In the genomic region with DNA sequence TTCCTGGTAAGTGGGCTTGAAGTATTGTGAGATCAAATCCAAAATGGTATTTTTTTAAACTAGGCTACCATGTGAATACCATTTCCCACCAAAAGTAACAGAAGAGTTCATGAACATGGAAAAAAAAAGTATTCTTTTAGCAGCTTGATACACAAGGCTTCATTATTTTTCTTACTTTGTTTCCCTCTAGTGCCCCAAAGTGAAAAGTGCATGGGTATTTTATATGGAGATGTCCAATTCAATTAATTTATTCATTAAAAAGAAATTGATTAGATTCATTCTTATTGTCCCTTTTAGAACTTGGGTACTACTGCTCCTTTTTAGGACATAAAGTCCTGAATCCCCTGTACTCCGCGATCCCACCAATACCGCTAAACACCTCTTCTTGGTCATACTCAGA, we compare ENCODE assay signal across 13 cellular contexts. TPM values are rescaled to one million over a fixed set of nuclear protein-coding genes. Genes with fewer than 3 reads are reported as not detected.
DNase-seq lines count a peak whose midpoint lies in the region; ATAC-seq and TF ChIP-seq lines count a peak whose summit lies in the region.
"Had no signal": no experiment of that assay in that cellular context is flagged by ENCODE, and none has a peak within 500 bp of the region (broad histone marks: within the 10 kb centered on the region; RNA-seq: fewer than 3 reads in every experiment).

No MANE protein-coding gene starts in this region.

- H3K27me3 Mint-ChIP-seq in activated CD8-positive, alpha-beta T cell treated with anti-CD3 and anti-CD28 coated beads for 36 hours = peaks cover 3% of the 10 kb centered on the region
- no peaks in the 10 kb centered on the region for H3K27me3 Mint-ChIP-seq in activated CD8-positive, alpha-beta T cell treated with anti-CD3 and anti-CD28 coated beads, Interleukin-2, amount 10 ng/mL, durations not matched to agents 7 days and 5 days (ENCODE audit: low read depth)
- H3K27me3 Mint-ChIP-seq: activated naive CD4-positive, alpha-beta T cell treated with anti-CD3 and anti-CD28 coated beads, Interleukin-2, amount 50 U/mL, for 24 hours had no signal

- no peak for TF ChIP-seq POLR2A in transverse colon (IDR thresholded peaks at IDR 0.05)

- H3K9me3 ChIP-seq in transverse colon = no peaks in the 10 kb centered on the region
- H3K9me3 ChIP-seq: BLaER1 had no signal

- no peaks in the 10 kb centered on the region for H3K36me3 Mint-ChIP-seq in activated CD8-positive, alpha-beta T cell treated with anti-CD3 and anti-CD28 coated beads for 36 hours (ENCODE audit: low read depth)
- no peaks in the 10 kb centered on the region for H3K36me3 Mint-ChIP-seq in activated CD8-positive, alpha-beta T cell treated with anti-CD3 and anti-CD28 coated beads, Interleukin-2, amount 10 ng/mL, durations not matched to agents 7 days and 5 days (ENCODE audit: low read depth)

- H3K9me3 Mint-ChIP-seq in activated CD8-positive, alpha-beta T cell treated with anti-CD3 and anti-CD28 coated beads for 36 hours = no peaks in the 10 kb centered on the region
- no peaks in the 10 kb centered on the region for H3K9me3 Mint-ChIP-seq in activated CD8-positive, alpha-beta T cell treated with anti-CD3 and anti-CD28 coated beads, Interleukin-2, amount 10 ng/mL, durations not matched to agents 7 days and 5 days (ENCODE audit: insufficient read depth)
- H3K9me3 Mint-ChIP-seq: activated B cell treated with CpG ODN at 0.5 μM for 24 hours; activated naive CD4-positive, alpha-beta T cell treated with anti-CD3 and anti-CD28 coated beads, Interleukin-2, amount 50 U/mL, for 24 hours had no signal

- intact Hi-C loops in activated CD8-positive, alpha-beta T cell treated with anti-CD3 and anti-CD28 coated beads for 36 hours (cut with micrococcal nuclease) = no loop called here
- intact Hi-C loops in transverse colon (cut with DNase I; ENCODE audit: low total_unique reads) = no loop called here

- DNase-seq in activated CD8-positive, alpha-beta T cell treated with anti-CD3 and anti-CD28 coated beads for 36 hours = no peak
- DNase-seq in activated CD8-positive, alpha-beta T cell treated with anti-CD3 and anti-CD28 coated beads, Interleukin-2, amount 10 ng/mL, durations not matched to agents 7 days and 5 days = no peak
- DNase-seq in RKO (ENCODE audit: low spot score) (peak; percentile 38), fibroblast of mammary gland (ENCODE audit: low read depth) (peak; percentile 25), superior temporal gyrus (ENCODE audit: extremely low spot score) (peak; percentile 57), GF-D8 (lab: John Stamatoyannopoulos, UW) (no peak), transverse colon (no peak)
- DNase-seq: activated B cell treated with CpG ODN at 0.5 μM for 24 hours; stimulated activated naive CD4-positive, alpha-beta T cell treated with Interleukin-2 at 50 U/mL for 16 hours had no signal

- H3K27ac Mint-ChIP-seq in activated CD8-positive, alpha-beta T cell treated with anti-CD3 and anti-CD28 coated beads for 36 hours = no peak overlapping the region
- no peak overlapping the region for H3K27ac Mint-ChIP-seq in activated CD8-positive, alpha-beta T cell treated with anti-CD3 and anti-CD28 coated beads, Interleukin-2, amount 10 ng/mL, durations not matched to agents 7 days and 5 days
- H3K27ac Mint-ChIP-seq: activated B cell treated with CpG ODN at 0.5 μM for 24 hours; activated naive CD4-positive, alpha-beta T cell treated with anti-CD3 and anti-CD28 coated beads, Interleukin-2, amount 50 U/mL, for 24 hours had no signal

- H3K4me1 ChIP-seq in transverse colon = no peaks in the 10 kb centered on the region

- peak; percentile 32 for ATAC-seq in activated CD8-positive, alpha-beta T cell treated with anti-CD3 and anti-CD28 coated beads for 36 hours
- no peak for ATAC-seq in activated CD8-positive, alpha-beta T cell treated with anti-CD3 and anti-CD28 coated beads, Interleukin-2, amount 10 ng/mL, durations not matched to agents 7 days and 5 days
- no peak for ATAC-seq in HG03139 (IDR thresholded peaks at IDR 0.05; ENCODE audit: unreplicated experiment)

- TF ChIP-seq EP300 in transverse colon (IDR thresholded peaks at IDR 0.05; ENCODE audit: low read depth) = no peak

- H3K4me1 Mint-ChIP-seq in activated CD8-positive, alpha-beta T cell treated with anti-CD3 and anti-CD28 coated beads for 36 hours (ENCODE audit: low read depth) = peaks cover 11% of the 10 kb centered on the region
- H3K4me1 Mint-ChIP-seq in activated CD8-positive, alpha-beta T cell treated with anti-CD3 and anti-CD28 coated beads, Interleukin-2, amount 10 ng/mL, durations not matched to agents 7 days and 5 days (ENCODE audit: low read depth) = peaks cover 8% of the 10 kb centered on the region

- no peak overlapping the region for H3K4me3 ChIP-seq in fibroblast of mammary gland (ENCODE audit: control insufficient read depth, low read depth, low read length)
- no peak overlapping the region for H3K4me3 ChIP-seq in transverse colon
- H3K4me3 ChIP-seq: BLaER1, lung had no signal

- 96 to 98% methylated on average over 3 of the region's 3 CpGs for WGBS in transverse colon (ENCODE audit: low coverage in 1 of 2), 2 donors

- CTCF ChIA-PET in activated CD8-positive, alpha-beta T cell treated with anti-CD3 and anti-CD28 coated beads for 36 hours (lab: Charles Lee) = interaction anchor here (1.2 to 1.4 kb wide), 2 partner anchors 28 to 143 kb away, joined by 3 read pairs; no protein-coding TSS in a partner anchor
- CTCF ChIA-PET in activated CD8-positive, alpha-beta T cell treated with anti-CD3 and anti-CD28 coated beads, Interleukin-2, amount 10 ng/mL, durations not matched to agents 7 days and 5 days (lab: Charles Lee) = interaction anchor here (0.8 to 1.5 kb wide), 3 partner anchors 14 to 317 kb away, joined by 3 to 7 read pairs (median 6); no protein-coding TSS in a partner anchor

- H3K36me3 ChIP-seq in transverse colon = no peaks in the 10 kb centered on the region
- H3K36me3 ChIP-seq: BLaER1 had no signal

- in situ Hi-C loops in transverse colon (cut with MboI; ENCODE audit: low pct_ligation_motif_present in 1 of 4, low pct_unique_long_range_greater_than_20kb in 1 of 4, low sequenced_read_pairs in 3 of 4) = no loop called here

- no peak for TF ChIP-seq CTCF in activated CD8-positive, alpha-beta T cell treated with anti-CD3 and anti-CD28 coated beads for 36 hours (IDR thresholded peaks at IDR 0.05)
- TF ChIP-seq CTCF in fibroblast of mammary gland (conservative IDR thresholded peaks at IDR 0.05; ENCODE audit: control insufficient read depth, insufficient read depth, low read depth, low read length) (peak; percentile 37), transverse colon (IDR thresholded peaks at IDR 0.05) (no peak)

- H3K27me3 ChIP-seq in transverse colon = no peaks in the 10 kb centered on the region
- H3K27me3 ChIP-seq: BLaER1 had no signal

- H3K27ac ChIP-seq in transverse colon = no peak overlapping the region
- H3K27ac ChIP-seq: BLaER1 had no signal

- H3K4me3 Mint-ChIP-seq in activated CD8-positive, alpha-beta T cell treated with anti-CD3 and anti-CD28 coated beads for 36 hours = no peak overlapping the region
- H3K4me3 Mint-ChIP-seq in activated CD8-positive, alpha-beta T cell treated with anti-CD3 and anti-CD28 coated beads, Interleukin-2, amount 10 ng/mL, durations not matched to agents 7 days and 5 days = no peak overlapping the region
- H3K4me3 Mint-ChIP-seq: activated B cell treated with CpG ODN at 0.5 μM for 24 hours; activated naive CD4-positive, alpha-beta T cell treated with anti-CD3 and anti-CD28 coated beads, Interleukin-2, amount 50 U/mL, for 24 hours had no signal

- POLR2A ChIA-PET in activated CD8-positive, alpha-beta T cell treated with anti-CD3 and anti-CD28 coated beads for 36 hours (lab: Charles Lee) = no interaction called here
- POLR2A ChIA-PET in activated CD8-positive, alpha-beta T cell treated with anti-CD3 and anti-CD28 coated beads, Interleukin-2, amount 10 ng/mL, durations not matched to agents 7 days and 5 days (lab: Charles Lee) = no interaction called here

RNA-seq across cellular contexts. Expression of a gene that starts 28.6 kb away (rescaled TPM):
- total RNA-seq in activated CD8-positive, alpha-beta T cell treated with anti-CD3 and anti-CD28 coated beads for 36 hours = not detected
- not detected for total RNA-seq in activated CD8-positive, alpha-beta T cell treated with anti-CD3 and anti-CD28 coated beads, Interleukin-2, amount 10 ng/mL, durations not matched to agents 7 days and 5 days
- total RNA-seq in transverse colon = under 1 TPM in 2 of 4 donors, not detected in 2; 0.32 to 0.96 TPM
- total RNA-seq: activated B cell treated with CpG ODN at 0.5 μM for 24 hours had no signal

Comparison
In these comparisons a context has a peak if more than half of its experiments do, and no peak if none do; other contexts are left out.
1. DNase-seq: peak in RKO (single experiment), fibroblast of mammary gland (single experiment) and superior temporal gyrus (single experiment); none in activated CD8-positive, alpha-beta T cell treated with anti-CD3 and anti-CD28 coated beads for 36 hours (single experiment), activated CD8-positive, alpha-beta T cell treated with anti-CD3 and anti-CD28 coated beads, Interleukin-2, amount 10 ng/mL, durations not matched to agents 7 days and 5 days (single experiment), GF-D8 (single experiment) and transverse colon (single experiment).